9 cellular contexts compared by ENCODE assay signal in genomic region chr5:140176028-140176382, GRCh38. TPM values are rescaled to one million over a fixed set of nuclear protein-coding genes. Genes with fewer than 3 reads are reported as not detected.
DNase-seq lines count a peak whose midpoint lies in the region; ATAC-seq, FAIRE-seq and TF ChIP-seq lines count a peak whose summit lies in the region.
"Had no signal": no experiment of that assay in that cellular context is flagged by ENCODE, and none has a peak within 500 bp of the region (broad histone marks: within the 10 kb centered on the region; RNA-seq: fewer than 3 reads in every experiment).

No MANE protein-coding gene starts in this region.

- no peaks in the 10 kb centered on the region for H3K9me3 Mint-ChIP-seq in naive B cell

- H3K27me3 Mint-ChIP-seq in naive B cell: peaks cover 0 to 15% (median 5%) of the 10 kb centered on the region in 3 donors

- no peak for FAIRE-seq in frontal cortex (lab: Jason Lieb, UNC)
- FAIRE-seq: GM18507 had no signal

- peak overlapping the region; percentile 93 to 97 (median 96) for H3K4me3 Mint-ChIP-seq in naive B cell

- no peaks in the 10 kb centered on the region for H3K36me3 ChIP-seq in KOPT-K1 (ENCODE audit: insufficient read depth, low read length)

- H3K4me1 Mint-ChIP-seq in naive B cell: peaks cover 12 to 22% (median 16%) of the 10 kb centered on the region in 3 donors

- H3K4me3 ChIP-seq in AG09309 (ENCODE audit: control insufficient read depth, low read depth, low read length) (peak overlapping the region; percentile 93), choroid plexus epithelial cell (ENCODE audit: low read depth, low read length) (peak overlapping the region; percentile 88)

- DNase-seq in AG09309 (ENCODE audit: low read depth) (no peak), choroid plexus epithelial cell (ENCODE audit: low read depth) (no peak), naive B cell (no peak), frontal cortex (ENCODE audit: low spot score in 2 of 2) (no peak), NCI-H748 (lab: John Stamatoyannopoulos, UW; ENCODE audit: unreplicated experiment) (no peak), NCI-H2171 (lab: John Stamatoyannopoulos, UW) (no peak), foreskin melanocyte (no peak)

- no peak for TF ChIP-seq CTCF in AG09309 (IDR thresholded peaks at IDR 0.05; ENCODE audit: control insufficient read depth, insufficient read depth, low read depth, low read length, missing control alignments)
- no peak for TF ChIP-seq CTCF in choroid plexus epithelial cell (conservative IDR thresholded peaks at IDR 0.05; ENCODE audit: low read depth, low read length)

- H3K27ac ChIP-seq in KOPT-K1 (ENCODE audit: low read depth, low read length, poor library complexity, severe bottlenecking): peak overlapping the region; percentile 33

- ATAC-seq in naive B cell (ENCODE audit: low read depth in 2 of 2): no peak

- H3K27ac Mint-ChIP-seq in naive B cell: peak overlapping the region; percentile 97 to 100 (median 99)

- H3K9me3 ChIP-seq in KOPT-K1 (ENCODE audit: insufficient read depth, low read length, poor library complexity, severe bottlenecking): no peaks in the 10 kb centered on the region

- H3K36me3 Mint-ChIP-seq in naive B cell: no peaks in the 10 kb centered on the region

RNA-seq across cellular contexts. Expression of gene CYSTM1, which starts 1.0 kb away (rescaled TPM):
- 10 to 100 TPM in 5 of 6 donors, 1 to 10 TPM in 1; 5.4 to 20.6 (median 12.6) TPM for polyA plus RNA-seq in naive B cell (ENCODE audit: low read depth in 6 of 6)
- 4.1 TPM for total RNA-seq in frontal cortex

RNA-seq across cellular contexts. Expression of gene IGIP, which starts 50.3 kb away (rescaled TPM):
- under 1 TPM in 5 of 6 donors, not detected in 1; 0.09 to 0.46 (median 0.18) TPM for polyA plus RNA-seq in naive B cell (ENCODE audit: low read depth in 6 of 6)
- 7.7 TPM for total RNA-seq in frontal cortex
